ENCODE assay signal across 9 cellular contexts in genomic region chr2:120949027-120949956, GRCh38.
DNase-seq lines count a peak whose midpoint lies in the region; ATAC-seq and TF ChIP-seq lines count a peak whose summit lies in the region.
"Had no signal": no experiment of that assay in that cellular context is flagged by ENCODE, and none has a peak within 500 bp of the region (broad histone marks: within the 10 kb centered on the region; RNA-seq: fewer than 3 reads in every experiment).

No MANE protein-coding gene starts in this region.

- H3K4me1 ChIP-seq in HEK293 (ENCODE audit: control insufficient read depth, insufficient read depth, low read length), result no peaks in the 10 kb centered on the region

- peaks cover 0 to 3% of the 10 kb centered on the region in 2 experiments; a peak in 1 of 3 replicates for H3K36me3 ChIP-seq in HEK293 (ENCODE audit: control insufficient read depth in 2 of 2, insufficient read depth in 1 of 2, low read length in 2 of 2)

- no peaks in the 10 kb centered on the region for H3K9me3 ChIP-seq in HEK293 (ENCODE audit: control insufficient read depth, insufficient read depth, low read depth, low read length)

- H3K27ac ChIP-seq in HEK293 (ENCODE audit: extremely low read depth, low read depth, low read length), result no peak overlapping the region

- POLR2A ChIA-PET in HEK293 (lab: Yijun Ruan, JAX), result no interaction called here

- H3K4me3 ChIP-seq in AG10803 (ENCODE audit: low read length), result no peak overlapping the region
- H3K4me3 ChIP-seq in HEK293 (ENCODE audit: low read depth, low read length), result no peak overlapping the region

- CTCF ChIA-PET in HEK293 (lab: Yijun Ruan, JAX), result interaction anchor here (0.6 to 1.8 kb wide), 10 partner anchors 9 to 1398 kb away, joined by 3 to 7 read pairs (median 3); partner anchors contain the start of gene GLI2

- no peak for DNase-seq in AG10803 (ENCODE audit: low read depth)
- DNase-seq in SHP77 treated with DMSO at 0.1 percent for 48 hours (lab: John Stamatoyannopoulos, UW), result peak; percentile 4
- DNase-seq in hepatic stellate cell (ENCODE audit: low spot score), result peak; percentile 27
- no peak for DNase-seq in amniotic stem cell (lab: John Stamatoyannopoulos, UW)
- DNase-seq: foreskin melanocyte had no signal

- ATAC-seq in GM18873 (IDR thresholded peaks at IDR 0.05; ENCODE audit: low FRiP score, unreplicated experiment) (no peak), GM21723 (IDR thresholded peaks at IDR 0.05; ENCODE audit: unreplicated experiment) (no peak), GM19023 (IDR thresholded peaks at IDR 0.05; ENCODE audit: unreplicated experiment) (no peak)

- TF ChIP-seq CTCF in AG10803 (conservative IDR thresholded peaks at IDR 0.05; ENCODE audit: low read length), result peak; percentile 27; the same call in 1 of the 2 replicates
- peak; percentile 68 for TF ChIP-seq CTCF in HEK293 (tag by site-specific recombination; IDR thresholded peaks at IDR 0.05)

TF ChIP-seq in HEK293, 187 proteins besides CTCF, POLR2A, EP300 and RAD21:
- TF ChIP-seq ZNF558 (tag by site-specific recombination; IDR thresholded peaks at IDR 0.05) (no peak), ZNF521 (tag by site-specific recombination; IDR thresholded peaks at IDR 0.05) (no peak), GLIS2 (tag by site-specific recombination; IDR thresholded peaks at IDR 0.05) (no peak), ZBTB8A (tag by site-specific recombination; IDR thresholded peaks at IDR 0.05) (no peak), ZNF302 (tag by site-specific recombination; IDR thresholded peaks at IDR 0.05; ENCODE audit: low read depth) (no peak), SETDB1 (IDR thresholded peaks at IDR 0.05; ENCODE audit: insufficient read length, low read length) (no peak), ZBTB17 (tag by site-specific recombination; IDR thresholded peaks at IDR 0.05) (no peak), PRDM2 (tag by site-specific recombination; IDR thresholded peaks at IDR 0.05; ENCODE audit: borderline replicate concordance) (no peak), ZNF768 (tag by site-specific recombination; IDR thresholded peaks at IDR 0.05) (no peak), PRDM6 (tag by site-specific recombination; IDR thresholded peaks at IDR 0.05) (no peak), ZNF214 (tag by site-specific recombination; IDR thresholded peaks at IDR 0.05; ENCODE audit: borderline replicate concordance) (no peak), BCL11B (tag by site-specific recombination; IDR thresholded peaks at IDR 0.05; ENCODE audit: low read depth) (no peak)
- TF ChIP-seq, protein P1, sequence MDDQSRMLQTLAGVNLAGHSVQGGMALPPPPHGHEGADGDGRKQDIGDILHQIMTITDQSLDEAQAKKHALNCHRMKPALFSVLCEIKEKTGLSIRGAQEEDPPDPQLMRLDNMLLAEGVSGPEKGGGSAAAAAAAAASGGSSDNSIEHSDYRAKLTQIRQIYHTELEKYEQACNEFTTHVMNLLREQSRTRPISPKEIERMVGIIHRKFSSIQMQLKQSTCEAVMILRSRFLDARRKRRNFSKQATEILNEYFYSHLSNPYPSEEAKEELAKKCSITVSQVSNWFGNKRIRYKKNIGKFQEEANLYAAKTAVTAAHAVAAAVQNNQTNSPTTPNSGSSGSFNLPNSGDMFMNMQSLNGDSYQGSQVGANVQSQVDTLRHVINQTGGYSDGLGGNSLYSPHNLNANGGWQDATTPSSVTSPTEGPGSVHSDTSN (CRISPR knock-in tag; IDR thresholded peaks at IDR 0.05), result no peak
TF ChIP-seq in HEK293: peak in this region for 0.

Comparison
In these comparisons a context has a peak if more than half of its experiments do, and no peak if none do; other contexts are left out.
1. DNase-seq: peak in SHP77 treated with DMSO at 0.1 percent for 48 hours (single experiment) and hepatic stellate cell (single experiment); none in AG10803 (single experiment) and amniotic stem cell (single experiment).